Comparison of ENCODE assay signal across 13 cellular contexts in genomic region chr6:47146426-47147174, GRCh38.
DNase-seq lines count a peak whose midpoint lies in the region; ATAC-seq and TF ChIP-seq lines count a peak whose summit lies in the region.
"Had no signal": no experiment of that assay in that cellular context is flagged by ENCODE, and none has a peak within 500 bp of the region (broad histone marks: within the 10 kb centered on the region; RNA-seq: fewer than 3 reads in every experiment).

No MANE protein-coding gene starts in this region.

- no peak for ATAC-seq in body of pancreas
- peak; percentile 73 for ATAC-seq in left colon
- ATAC-seq in HG02852 (IDR thresholded peaks at IDR 0.05; ENCODE audit: unreplicated experiment), result no peak
- ATAC-seq: natural killer cell treated with Interleukin-12 subunit alpha and Interleukin-12 subunit beta and Interleukin-15 and Interleukin-18, amount 100 ng/mL, for 72 hours had no signal

- H3K27ac ChIP-seq in HUES64 (ENCODE audit: low read depth, low read length) (peak overlapping the region; percentile 36; the same call in 1 of the 2 replicates), body of pancreas (peak overlapping the region in 3 of 4 donors; percentile 47 to 55 (median 47))
- H3K27ac ChIP-seq: Peyer's patch, vagina had no signal

- 44% methylated on average over 2 of the region's 2 CpGs for WGBS in HUES64
- WGBS in body of pancreas, 2 donors, result 61 to 73% methylated on average over 2 of the region's 2 CpGs

- TF ChIP-seq POLR2A in body of pancreas (IDR thresholded peaks at IDR 0.05), result no peak

- TF ChIP-seq CTCF in AG09309 (IDR thresholded peaks at IDR 0.05; ENCODE audit: control insufficient read depth, insufficient read depth, low read depth, low read length, missing control alignments) (no peak), body of pancreas (IDR thresholded peaks at IDR 0.05) (no peak)

- H3K4me3 ChIP-seq in AG09309 (ENCODE audit: control insufficient read depth, low read depth, low read length) (no peak overlapping the region), HUES64 (ENCODE audit: low read length) (no peak overlapping the region), body of pancreas (no peak overlapping the region)
- H3K4me3 ChIP-seq: Peyer's patch, vagina had no signal

- intact Hi-C loops in body of pancreas (cut with DNase I) (no loop called here), left colon (cut with DNase I, micrococcal nuclease) (no loop called here)

- H3K27me3 ChIP-seq in HUES64 (ENCODE audit: insufficient read depth, low read length) (no peaks in the 10 kb centered on the region), body of pancreas (no peaks in the 10 kb centered on the region)
- H3K27me3 ChIP-seq: Peyer's patch, vagina had no signal

- H3K36me3 ChIP-seq in HUES64 (ENCODE audit: insufficient read depth, low read length), result no peaks in the 10 kb centered on the region
- H3K36me3 ChIP-seq in body of pancreas (replicated peaks in 1 of 2; ENCODE audit: insufficient read depth in 1 of 2, low read depth in 2 of 2), result no peaks in the 10 kb centered on the region
- H3K36me3 ChIP-seq: Peyer's patch, vagina had no signal

- peaks cover 39% of the 10 kb centered on the region for H3K4me1 ChIP-seq in HUES64 (ENCODE audit: insufficient read depth, low read length)
- peaks cover 23% of the 10 kb centered on the region for H3K4me1 ChIP-seq in body of pancreas
- H3K4me1 ChIP-seq: Peyer's patch had no signal

- H3K9me3 ChIP-seq in HUES64 (ENCODE audit: insufficient read depth, low read depth, low read length) (no peaks in the 10 kb centered on the region), body of pancreas (no peaks in the 10 kb centered on the region)
- H3K9me3 ChIP-seq: Peyer's patch, vagina had no signal

- no peak overlapping the region for H3K9ac ChIP-seq in HUES64 (ENCODE audit: low read depth, low read length)

- DNase-seq in AG09309 (ENCODE audit: low read depth) (peak; percentile 29), body of pancreas (no peak), left colon (no peak), DMS53 (lab: John Stamatoyannopoulos, UW) (no peak), NCI-H2227 treated with DMSO at 0.1 percent for 48 hours (lab: John Stamatoyannopoulos, UW) (no peak), NCI-H345 treated with DMSO at 0.1 percent for 48 hours (lab: John Stamatoyannopoulos, UW; ENCODE audit: unreplicated experiment) (no peak)
- DNase-seq: activated T-cell treated with anti-CD3 and anti-CD28 coated beads, Interleukin-2, amount 50 U/mL, for 24 hours; NCI-H2107; Peyer's patch had no signal
